1 cellular context compared by ENCODE assay signal in genomic region chr17:43398724-43399595, GRCh38.
TF ChIP-seq lines count a peak whose summit lies in the region.

Gene ARL4D (plus strand): TSS chr17:43398993. CDS start chr17:43399733, 740 bp downstream.

TF ChIP-seq in HepG2, 621 proteins besides CTCF, POLR2A, EP300 and RAD21 (continued from another document and continues in another):
- TF ChIP-seq E2F5 (CRISPR knock-in tag; conservative IDR thresholded peaks at IDR 0.05) = 0 out of 2 replicates have a peak, but pooled peaks have one; percentile 24
- TF ChIP-seq HES4 (CRISPR knock-in tag; IDR thresholded peaks at IDR 0.05; ENCODE audit: borderline replicate concordance) = peak; percentile 91
- TF ChIP-seq ZNF615 (CRISPR knock-in tag; IDR thresholded peaks at IDR 0.05; ENCODE audit: borderline replicate concordance) = peak; percentile 88
- TF ChIP-seq HOXD1 (CRISPR knock-in tag; IDR thresholded peaks at IDR 0.05) = peak; percentile 70; the same call in 1 of the 2 replicates
- TF ChIP-seq ZBTB44 (CRISPR knock-in tag; IDR thresholded peaks at IDR 0.05) = peak; percentile 15; the same call in 1 of the 2 replicates
- TF ChIP-seq KLF9 (CRISPR knock-in tag; IDR thresholded peaks at IDR 0.05; ENCODE audit: low read depth) = 0 out of 2 replicates have a peak, but pooled peaks have one; percentile 79
- no peak for TF ChIP-seq ZNF260 (CRISPR knock-in tag; IDR thresholded peaks at IDR 0.05; ENCODE audit: borderline replicate concordance, low read depth)
- TF ChIP-seq ESRRA (CRISPR knock-in tag; IDR thresholded peaks at IDR 0.05; ENCODE audit: low read depth) = no peak; the same call in 1 of the 2 replicates
- no peak for TF ChIP-seq SIX1 (CRISPR knock-in tag; IDR thresholded peaks at IDR 0.05; ENCODE audit: borderline replicate concordance)
- TF ChIP-seq CENPX (CRISPR knock-in tag; IDR thresholded peaks at IDR 0.05) = no peak
- no peak for TF ChIP-seq EHMT2 (IDR thresholded peaks at IDR 0.05; ENCODE audit: borderline replicate concordance, low read depth, low read length)
- no peak for TF ChIP-seq ZNF143 (CRISPR knock-in tag; IDR thresholded peaks at IDR 0.05)
- TF ChIP-seq TBP (CRISPR knock-in tag; IDR thresholded peaks at IDR 0.05) = peak; percentile 20; the same call in 1 of the 2 replicates
- TF ChIP-seq SRSF1 (optimal IDR thresholded peaks at IDR 0.05; ENCODE audit: low read depth, low read length) = peak; percentile 97
- TF ChIP-seq ZNF30 (CRISPR knock-in tag; IDR thresholded peaks at IDR 0.05) = peak; percentile 93
- peak; percentile 88 for TF ChIP-seq GZF1 (CRISPR knock-in tag; IDR thresholded peaks at IDR 0.05)
- no peak for TF ChIP-seq ATF5 (CRISPR knock-in tag; IDR thresholded peaks at IDR 0.05; ENCODE audit: low read depth)
- no peak for TF ChIP-seq DMTF1 (CRISPR knock-in tag; IDR thresholded peaks at IDR 0.05)
- TF ChIP-seq ZNF549 (CRISPR knock-in tag; IDR thresholded peaks at IDR 0.05) = no peak
- 0 out of 2 replicates have a peak, but pooled peaks have one; percentile 56 for TF ChIP-seq ZNF891 (CRISPR knock-in tag; IDR thresholded peaks at IDR 0.05)
- peak; percentile 58 for TF ChIP-seq ELF1 (CRISPR knock-in tag; IDR thresholded peaks at IDR 0.05)
- no peak for TF ChIP-seq ZFYVE20 (CRISPR knock-in tag; IDR thresholded peaks at IDR 0.05; ENCODE audit: borderline replicate concordance, low read depth)
- peak; percentile 84 for TF ChIP-seq ZBTB7A (CRISPR knock-in tag; IDR thresholded peaks at IDR 0.05)
- peak; percentile 72; the same call in 1 of the 2 replicates for TF ChIP-seq RFXANK (CRISPR knock-in tag; IDR thresholded peaks at IDR 0.05)
- TF ChIP-seq RFX5 (IDR thresholded peaks at IDR 0.05; ENCODE audit: low read depth, low read length) = peak; percentile 79
- peak; percentile 97 for TF ChIP-seq KLF11 (CRISPR knock-in tag; IDR thresholded peaks at IDR 0.05)
- peak; percentile 81; the same call in 1 of the 2 replicates for TF ChIP-seq ATF2 (CRISPR knock-in tag; IDR thresholded peaks at IDR 0.05)
- 0 out of 2 replicates have a peak, but pooled peaks have one; percentile 49 for TF ChIP-seq ZNF232 (CRISPR knock-in tag; IDR thresholded peaks at IDR 0.05; ENCODE audit: borderline replicate concordance)
- peak; percentile 66; the same call in 1 of the 2 replicates for TF ChIP-seq THRA (CRISPR knock-in tag; IDR thresholded peaks at IDR 0.05; ENCODE audit: borderline replicate concordance)
- peak; percentile 88; the same call in 1 of the 2 replicates for TF ChIP-seq ZNF788 (CRISPR knock-in tag; IDR thresholded peaks at IDR 0.05; ENCODE audit: borderline replicate concordance)
- no peak for TF ChIP-seq HDAC6 (IDR thresholded peaks at IDR 0.05; ENCODE audit: low read depth, low read length)
- TF ChIP-seq RORA (CRISPR knock-in tag; IDR thresholded peaks at IDR 0.05) = no peak
- no peak for TF ChIP-seq ZNF720 (CRISPR knock-in tag; IDR thresholded peaks at IDR 0.05)
- TF ChIP-seq ASH2L (IDR thresholded peaks at IDR 0.05; ENCODE audit: insufficient read length, low read depth, low read length) = peak; percentile 49
- TF ChIP-seq BRCA1 (CRISPR knock-in tag; IDR thresholded peaks at IDR 0.05) = no peak
- no peak for TF ChIP-seq SCMH1 (CRISPR knock-in tag; IDR thresholded peaks at IDR 0.05; ENCODE audit: borderline replicate concordance)
- no peak for TF ChIP-seq ZNF839 (CRISPR knock-in tag; IDR thresholded peaks at IDR 0.05; ENCODE audit: borderline replicate concordance)
- peak; percentile 22; the same call in 1 of the 2 replicates for TF ChIP-seq CEBPB (IDR thresholded peaks at IDR 0.05; ENCODE audit: borderline replicate concordance, low read depth, low read length)
- no peak for TF ChIP-seq CBX2 (IDR thresholded peaks at IDR 0.05; ENCODE audit: low read depth, low read length)
- no peak for TF ChIP-seq CBX2 (CRISPR knock-in tag; IDR thresholded peaks at IDR 0.05; ENCODE audit: low read depth)
- peak; percentile 97 for TF ChIP-seq CBX1 (IDR thresholded peaks at IDR 0.05; ENCODE audit: low read depth)
- TF ChIP-seq STAT5B (CRISPR knock-in tag; IDR thresholded peaks at IDR 0.05) = no peak
- no peak; the same call in 1 of the 2 replicates for TF ChIP-seq ZSCAN5A (CRISPR knock-in tag; IDR thresholded peaks at IDR 0.05; ENCODE audit: borderline replicate concordance)
- no peak for TF ChIP-seq PBX3 (CRISPR knock-in tag; IDR thresholded peaks at IDR 0.05; ENCODE audit: borderline replicate concordance)
- TF ChIP-seq ETV5 (CRISPR knock-in tag; IDR thresholded peaks at IDR 0.05; ENCODE audit: borderline replicate concordance) = peak; percentile 61
- no peak for TF ChIP-seq U2AF2 (IDR thresholded peaks at IDR 0.05; ENCODE audit: low read depth, low read length)
- TF ChIP-seq SRSF9 (IDR thresholded peaks at IDR 0.05; ENCODE audit: borderline replicate concordance, insufficient read depth, low read depth, low read length, poor library complexity, severe bottlenecking) = no peak
- TF ChIP-seq REL (CRISPR knock-in tag; conservative IDR thresholded peaks at IDR 0.05) = 0 out of 2 replicates have a peak, but pooled peaks have one; percentile 70
- TF ChIP-seq ZSCAN9 (CRISPR knock-in tag; IDR thresholded peaks at IDR 0.05; ENCODE audit: borderline replicate concordance) = peak; percentile 84
- peak; percentile 90 for TF ChIP-seq AFF4 (CRISPR knock-in tag; IDR thresholded peaks at IDR 0.05)
- TF ChIP-seq ZNF276 (CRISPR knock-in tag; IDR thresholded peaks at IDR 0.05; ENCODE audit: low read depth) = peak; percentile 98
